In the genomic region with DNA sequence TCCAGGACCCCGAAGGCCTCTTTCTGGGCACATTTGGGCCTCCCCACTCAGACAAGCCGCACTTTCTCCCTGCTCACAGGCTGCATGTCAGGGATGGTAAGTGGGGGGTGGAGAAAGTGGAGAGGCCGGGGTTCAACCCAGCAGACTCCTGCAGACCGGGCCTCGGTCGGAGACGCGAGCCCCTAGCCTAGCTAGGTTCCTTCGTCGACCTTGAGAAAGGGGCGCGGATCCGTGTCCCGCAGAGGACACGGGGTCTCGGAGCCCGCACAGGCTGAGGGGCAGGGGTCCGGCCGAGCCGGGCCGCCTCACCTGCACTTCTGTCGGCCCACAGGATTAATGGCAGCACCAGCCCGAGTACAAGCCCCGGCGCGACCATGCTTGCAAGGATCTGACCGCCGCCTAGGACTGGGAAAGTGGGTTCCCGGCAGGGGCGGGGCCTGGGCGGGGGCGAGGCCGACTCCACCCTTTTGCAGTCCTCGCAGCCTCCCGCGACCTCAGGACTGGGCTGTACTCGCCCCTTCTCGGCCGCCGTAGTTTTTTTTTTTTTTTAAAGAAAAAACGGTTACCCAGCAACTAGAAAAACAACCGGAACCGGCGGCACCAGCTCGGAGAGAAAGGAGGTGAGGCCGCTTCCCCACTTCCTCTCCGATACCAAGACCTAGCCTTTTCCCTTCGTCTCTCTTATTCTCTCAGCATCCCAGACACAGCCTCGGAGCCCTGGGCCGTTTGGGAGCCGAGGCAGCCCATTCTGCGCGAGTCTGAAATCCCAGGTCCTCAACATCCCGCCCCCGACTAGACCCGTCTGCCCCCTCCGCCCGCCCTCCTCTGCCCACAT, we compare ENCODE assay signal across 8 cellular contexts. TPM values are rescaled to one million over a fixed set of nuclear protein-coding genes. Genes with fewer than 3 reads are reported as not detected.
DNase-seq lines count a peak whose midpoint lies in the region; ATAC-seq and TF ChIP-seq lines count a peak whose summit lies in the region.

A gene with protein sequence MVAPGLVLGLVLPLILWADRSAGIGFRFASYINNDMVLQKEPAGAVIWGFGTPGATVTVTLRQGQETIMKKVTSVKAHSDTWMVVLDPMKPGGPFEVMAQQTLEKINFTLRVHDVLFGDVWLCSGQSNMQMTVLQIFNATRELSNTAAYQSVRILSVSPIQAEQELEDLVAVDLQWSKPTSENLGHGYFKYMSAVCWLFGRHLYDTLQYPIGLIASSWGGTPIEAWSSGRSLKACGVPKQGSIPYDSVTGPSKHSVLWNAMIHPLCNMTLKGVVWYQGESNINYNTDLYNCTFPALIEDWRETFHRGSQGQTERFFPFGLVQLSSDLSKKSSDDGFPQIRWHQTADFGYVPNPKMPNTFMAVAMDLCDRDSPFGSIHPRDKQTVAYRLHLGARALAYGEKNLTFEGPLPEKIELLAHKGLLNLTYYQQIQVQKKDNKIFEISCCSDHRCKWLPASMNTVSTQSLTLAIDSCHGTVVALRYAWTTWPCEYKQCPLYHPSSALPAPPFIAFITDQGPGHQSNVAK (minus strand): TSS at position 407 of the 835 bp plus-strand sequence. CDS start 31 bp downstream, at position 376.
A gene (plus strand): TSS at position 572 of the 835 bp plus-strand sequence. CDS start 1,361 bp downstream, outside the sequence.

- no peaks in the 10 kb centered on the region for H3K4me1 ChIP-seq in colonic mucosa

- H3K9me3 ChIP-seq in colonic mucosa = no peaks in the 10 kb centered on the region

- H3K27me3 ChIP-seq in colonic mucosa = no peaks in the 10 kb centered on the region

- intact Hi-C loops in colonic mucosa (cut with DNase I) = loop anchor here (5.0 kb wide), 1 partner anchor 74 kb away; no protein-coding TSS in a partner anchor

- H3K36me3 ChIP-seq in colonic mucosa = no peaks in the 10 kb centered on the region

- DNase-seq in AG20443 (ENCODE audit: low spot score) (peak; percentile 99), NCI-H510A treated with DMSO at 0.1 percent for 48 hours (lab: John Stamatoyannopoulos, UW) (peak; percentile 77), colonic mucosa (peak; percentile 96), kidney glomerular epithelial cell (lab: John Stamatoyannopoulos, UW) (peak; percentile 80)
- DNase-seq in activated CD4-positive, alpha-beta T cell treated with anti-CD3 and anti-CD28 coated beads for 48 hours = peak; percentile 93
- peak; percentile 83 to 84 for DNase-seq in stimulated activated CD4-positive, alpha-beta T cell treated with anti-CD3 and anti-CD28 coated beads, Interleukin-15, amount 100 ng/mL, for 48 hours (ENCODE audit: low read depth in 2 of 2)

- peak within 1 kb of the TSS; percentile 77 for H3K4me3 ChIP-seq in colonic mucosa

- H3K9ac ChIP-seq in colonic mucosa (ENCODE audit: low read depth in 2 of 2, low read length in 2 of 2) = peak within 1 kb of the TSS; percentile 86 to 89

- H3K27ac ChIP-seq in colonic mucosa = peak within 1 kb of the TSS; percentile 91

- ATAC-seq in GM19025 (IDR thresholded peaks at IDR 0.05; ENCODE audit: low read depth, unreplicated experiment) = peak; percentile 90
- ATAC-seq in HG03280 (IDR thresholded peaks at IDR 0.05; ENCODE audit: unreplicated experiment) = peak; percentile 87

- TF ChIP-seq CTCF in colonic mucosa (IDR thresholded peaks at IDR 0.05) = no peak

RNA-seq across cellular contexts. Expression of the first gene that starts in this region (rescaled TPM):
- total RNA-seq in colonic mucosa = 100 to 1,000 TPM; 128 to 236 TPM

RNA-seq across cellular contexts. Expression of the second gene that starts in this region (rescaled TPM):
- total RNA-seq in colonic mucosa = 10 to 100 TPM in 1 of 2 donors, 1 to 10 TPM in 1; 8.4 to 10.7 TPM

Comparison
In these comparisons a context has a peak if more than half of its experiments do, and no peak if none do; other contexts are left out.
1. Peak in every context shown above with its lines: DNase-seq, ATAC-seq, H3K4me3 ChIP-seq and H3K27ac ChIP-seq.